In the genomic region with DNA sequence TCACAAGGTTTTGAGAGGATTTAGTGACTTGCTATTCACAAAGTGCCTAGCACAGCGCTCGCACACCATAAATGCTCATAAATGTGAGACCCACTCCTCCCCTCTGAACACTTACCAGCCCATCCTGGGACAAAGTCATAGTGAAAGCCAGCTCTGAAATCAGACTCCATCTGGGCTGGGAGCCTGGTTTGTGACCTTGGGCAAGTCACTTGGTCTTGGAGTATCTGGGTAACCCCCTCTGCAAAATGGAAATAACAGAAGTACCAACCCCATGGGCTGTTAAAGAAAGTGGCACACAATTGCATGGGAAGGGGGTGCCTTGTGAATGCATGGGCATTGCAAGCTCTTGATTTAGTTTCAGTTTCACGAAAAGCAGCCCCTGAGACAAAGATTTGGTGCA, we compare ENCODE assay signal across 16 cellular contexts.
DNase-seq lines count a peak whose midpoint lies in the region; ATAC-seq and TF ChIP-seq lines count a peak whose summit lies in the region.
"Had no signal": no experiment of that assay in that cellular context is flagged by ENCODE, and none has a peak within 500 bp of the region (broad histone marks: within the 10 kb centered on the region; RNA-seq: fewer than 3 reads in every experiment).

No MANE protein-coding gene starts in this region.

- H2BK5ac ChIP-seq in neuronal stem cell (ENCODE audit: low read length), result peak overlapping the region; percentile 60

- H3K79me2 ChIP-seq in hepatocyte, result no peaks in the 10 kb centered on the region

- H3K4me2 ChIP-seq in hepatocyte (no peak overlapping the region), neuronal stem cell (ENCODE audit: insufficient read depth, low read length, poor library complexity, severe bottlenecking) (no peak overlapping the region)

- H3K4ac ChIP-seq in neuronal stem cell (ENCODE audit: low read length), result no peak overlapping the region

- no peak overlapping the region for H2BK120ac ChIP-seq in neuronal stem cell (ENCODE audit: low read depth, low read length)

- H2AK5ac ChIP-seq in neuronal stem cell (ENCODE audit: low read depth, low read length), result no peak overlapping the region

- no peak overlapping the region for H2BK12ac ChIP-seq in neuronal stem cell (ENCODE audit: low read length)

- no peak overlapping the region for H2BK15ac ChIP-seq in neuronal stem cell (ENCODE audit: low read length)

- H3K27me3 ChIP-seq in hepatocyte (no peaks in the 10 kb centered on the region), neuronal stem cell (ENCODE audit: control insufficient read depth in 3 of 3, insufficient read depth in 3 of 3, low read depth in 1 of 3, low read length in 3 of 3) (no peaks in the 10 kb centered on the region)

- DNase-seq in activated CD8-positive, alpha-beta memory T cell treated with anti-CD3 and anti-CD28 coated beads, Interleukin-2, amount 50 U/mL, for 48 hours, result peak; percentile 25
- DNase-seq in activated CD8-positive, alpha-beta memory T cell treated with anti-CD3 and anti-CD28 coated beads for 24 hours, result no peak
- peak; percentile 1 for DNase-seq in hepatocyte (ENCODE audit: low spot score)
- no peak for DNase-seq in neuronal stem cell (ENCODE audit: low spot score)
- no peak for DNase-seq in iPS-NIHi7 (ENCODE audit: extremely low spot score)
- DNase-seq in D341Med (ENCODE audit: low spot score), result no peak
- DNase-seq: 8988T; AML-193; C1 segment of cervical spinal cord; CD4-positive, alpha-beta T cell; COR-L47; GF-D8; HCEC 1CT; HFFc6 had no signal

- no peak overlapping the region for H3K4me3 ChIP-seq in hepatocyte
- H3K4me3 ChIP-seq in neuronal stem cell (ENCODE audit: low read length in 2 of 2), result peak overlapping the region in 1 of 2 donors; percentile 9

- ATAC-seq in GM18520 (IDR thresholded peaks at IDR 0.05; ENCODE audit: unreplicated experiment), result no peak
- ATAC-seq: HepG2 had no signal

- no peak overlapping the region for H4K8ac ChIP-seq in neuronal stem cell (ENCODE audit: low read depth, low read length)

- H3K79me1 ChIP-seq in neuronal stem cell (ENCODE audit: low read depth, low read length), result no peaks in the 10 kb centered on the region

- no peaks in the 10 kb centered on the region for H3K9me2 ChIP-seq in hepatocyte (replicated peaks; ENCODE audit: insufficient read depth)

- no peaks in the 10 kb centered on the region for H4K20me1 ChIP-seq in hepatocyte (ENCODE audit: insufficient read depth, poor library complexity, severe bottlenecking)

- H4K91ac ChIP-seq in neuronal stem cell (ENCODE audit: low read depth, low read length, poor library complexity), result no peak overlapping the region

- H2AFZ ChIP-seq in hepatocyte, result no peak overlapping the region
- H2AFZ ChIP-seq in neuronal stem cell (ENCODE audit: low read length), result no peak overlapping the region

- H3K23ac ChIP-seq in neuronal stem cell (ENCODE audit: low read depth, low read length, poor library complexity), result no peak overlapping the region

- WGBS in hepatocyte (ENCODE audit: low lambda C conversion rate, missing lambda C conversion rate), result 95% methylated on average over 3 of the region's 3 CpGs
- no CpG with 5 or more reads among the region's 3 CpGs for WGBS in neuronal stem cell (ENCODE audit: extremely low coverage in 2 of 2, insufficient read length in 2 of 2, insufficient replicate concordance in 1 of 2), 2 donors

- H3K4me1 ChIP-seq in hepatocyte (ENCODE audit: insufficient read depth), result peaks cover 22% of the 10 kb centered on the region
- peaks cover 0 to 6% of the 10 kb centered on the region in 2 donors for H3K4me1 ChIP-seq in neuronal stem cell (ENCODE audit: control insufficient read depth in 2 of 2, insufficient read depth in 1 of 2, low read depth in 1 of 2, low read length in 2 of 2)

- H3K9ac ChIP-seq in neuronal stem cell (ENCODE audit: low read depth, low read length, poor library complexity), result no peak overlapping the region

- no peak overlapping the region for H3K18ac ChIP-seq in neuronal stem cell (ENCODE audit: low read length)

- H3K9me3 ChIP-seq in hepatocyte (ENCODE audit: low read depth) (no peaks in the 10 kb centered on the region), neuronal stem cell (replicated peaks in 1 of 2; ENCODE audit: control insufficient read depth in 2 of 2, insufficient read depth in 1 of 2, low read depth in 1 of 2, low read length in 2 of 2) (peaks cover 0 to 2% of the 10 kb centered on the region in 2 donors)

- no peak overlapping the region for H3K14ac ChIP-seq in neuronal stem cell (ENCODE audit: low read length)

- H3K27ac ChIP-seq in hepatocyte (no peak overlapping the region), neuronal stem cell (replicated peaks; ENCODE audit: low read length) (no peak overlapping the region)

- H3K36me3 ChIP-seq in hepatocyte (replicated peaks; ENCODE audit: insufficient read depth, low read depth) (no peaks in the 10 kb centered on the region), neuronal stem cell (replicated peaks in 1 of 2; ENCODE audit: control insufficient read depth in 2 of 2, insufficient read depth in 2 of 2, low read length in 2 of 2) (no peaks in the 10 kb centered on the region)

- TF ChIP-seq CTCF in hepatocyte (IDR thresholded peaks at IDR 0.05; ENCODE audit: poor library complexity), result no peak

Comparison
In these comparisons a context has a peak if more than half of its experiments do, and no peak if none do; other contexts are left out.
1. DNase-seq: peak in activated CD8-positive, alpha-beta memory T cell treated with anti-CD3 and anti-CD28 coated beads, Interleukin-2, amount 50 U/mL, for 48 hours (single experiment) and hepatocyte (single experiment); none in activated CD8-positive, alpha-beta memory T cell treated with anti-CD3 and anti-CD28 coated beads for 24 hours (single experiment), neuronal stem cell (single experiment), iPS-NIHi7 (single experiment) and D341Med (single experiment).